6 cellular contexts compared by ENCODE assay signal in genomic region chr2:198029576-198029975, GRCh38.
DNase-seq lines count a peak whose midpoint lies in the region; ATAC-seq and TF ChIP-seq lines count a peak whose summit lies in the region.
"Not testable (repeated sequence)": the region's sequence is repeated elsewhere in the genome, so short reads cannot be mapped to it uniquely, and the experiment has no call there.

No MANE protein-coding gene starts in this region.

- H3K4me1 Mint-ChIP-seq in CD8-positive, alpha-beta T cell (ENCODE audit: low read depth) = peaks cover 12% of the 10 kb centered on the region
- not testable (repeated sequence) for H3K4me1 Mint-ChIP-seq in T-helper 17 cell

- H2AFZ ChIP-seq in parathyroid adenoma = peak overlapping the region; percentile 61

- H3K4me1 ChIP-seq in CD8-positive, alpha-beta T cell (ENCODE audit: insufficient read depth, low read length); parathyroid adenoma: not testable (repeated sequence)

- DNase-seq in AG10803 (ENCODE audit: low read depth) (peak; percentile 13), amniotic epithelial cell (ENCODE audit: low read depth) (peak; percentile 1), fibroblast of pulmonary artery (ENCODE audit: low read depth) (peak; percentile 51)
- not testable (repeated sequence) for DNase-seq in CD8-positive, alpha-beta T cell; T-helper 17 cell

- H3K27me3 ChIP-seq in CD8-positive, alpha-beta T cell (ENCODE audit: insufficient read depth, low read length); parathyroid adenoma (ENCODE audit: control insufficient read depth, insufficient read depth, low read length): not testable (repeated sequence)

- not testable (repeated sequence) for H3K27me3 Mint-ChIP-seq in CD8-positive, alpha-beta T cell (ENCODE audit: low read depth); T-helper 17 cell

- not testable (repeated sequence) for ATAC-seq in CD8-positive, alpha-beta T cell; T-helper 17 cell

- intact Hi-C loops in CD8-positive, alpha-beta T cell (cut with DNase I, micrococcal nuclease) = not testable (repeated sequence)

- not testable (repeated sequence) for H3K9me3 ChIP-seq in CD8-positive, alpha-beta T cell (ENCODE audit: low read length); T-helper 17 cell (ENCODE audit: control insufficient read depth, low read length, poor library complexity, severe bottlenecking); parathyroid adenoma (ENCODE audit: control insufficient read depth, low read length)

- not testable (repeated sequence) for H3K4me3 ChIP-seq in AG10803 (ENCODE audit: low read length); CD8-positive, alpha-beta T cell (ENCODE audit: low read depth, low read length); fibroblast of pulmonary artery (replicated peaks; ENCODE audit: low read depth, low read length); parathyroid adenoma (ENCODE audit: low read depth, low read length)

- not testable (repeated sequence) for H3K9me3 Mint-ChIP-seq in CD8-positive, alpha-beta T cell

- POLR2A ChIA-PET in CD8-positive, alpha-beta T cell (lab: Charles Lee) = not testable (repeated sequence)

- H3K27ac ChIP-seq in CD8-positive, alpha-beta T cell (ENCODE audit: low read depth, low read length); parathyroid adenoma: not testable (repeated sequence)

- not testable (repeated sequence) for H3K36me3 Mint-ChIP-seq in CD8-positive, alpha-beta T cell; T-helper 17 cell (ENCODE audit: low read depth)

- H3K27ac Mint-ChIP-seq in CD8-positive, alpha-beta T cell = peak overlapping the region; percentile 37
- peak overlapping the region; percentile 14 for H3K27ac Mint-ChIP-seq in T-helper 17 cell

- not testable (repeated sequence) for H3K4me3 Mint-ChIP-seq in CD8-positive, alpha-beta T cell; T-helper 17 cell

- not testable (repeated sequence) for H3K9ac ChIP-seq in parathyroid adenoma

- CTCF ChIA-PET in CD8-positive, alpha-beta T cell (lab: Charles Lee) = not testable (repeated sequence)

- not testable (repeated sequence) for H3K4me2 ChIP-seq in parathyroid adenoma (ENCODE audit: low read length)

- H3K36me3 ChIP-seq in CD8-positive, alpha-beta T cell (ENCODE audit: insufficient read depth, low read length); parathyroid adenoma (ENCODE audit: control insufficient read depth, insufficient read depth, low read length): not testable (repeated sequence)

- TF ChIP-seq CTCF in AG10803 (conservative IDR thresholded peaks at IDR 0.05; ENCODE audit: low read length); CD8-positive, alpha-beta T cell (IDR thresholded peaks at IDR 0.05); fibroblast of pulmonary artery (IDR thresholded peaks at IDR 0.05; ENCODE audit: low read length, missing control alignments); parathyroid adenoma (IDR thresholded peaks at IDR 0.05): not testable (repeated sequence)

- H3K79me2 ChIP-seq in parathyroid adenoma = not testable (repeated sequence)
